In genomic region chr1:198300451-198300850, GRCh38 we compare ENCODE assay signal across 26 cellular contexts.
"Had no signal": no experiment of that assay in that cellular context is flagged by ENCODE, and none has a peak within 500 bp of the region (broad histone marks: within the 10 kb centered on the region; RNA-seq: fewer than 3 reads in every experiment).

No MANE protein-coding gene starts in this region.

- H3K9me3 Mint-ChIP-seq: activated CD4-positive, alpha-beta T cell treated with anti-CD3 and anti-CD28 coated beads, Interleukin-2, amount 10 ng/mL, durations not matched to agents 7 days and 5 days; activated naive CD4-positive, alpha-beta T cell treated with anti-CD3 and anti-CD28 coated beads for 36 hours; activated naive CD8-positive, alpha-beta T cell treated with anti-CD3 and anti-CD28 coated beads for 36 hours; activated T-helper 17 cell treated with anti-CD3 and anti-CD28 coated beads, Interleukin-2, amount 50 U/mL, for 72 hours; T-cell had no signal

- H3K9me3 ChIP-seq: adrenal gland, SJSA1 had no signal

- H3K27ac Mint-ChIP-seq: activated CD4-positive, alpha-beta memory T cell treated with anti-CD3 and anti-CD28 coated beads, Interleukin-2, amount 10 ng/mL, durations not matched to agents 7 days and 5 days; activated CD4-positive, alpha-beta T cell treated with anti-CD3 and anti-CD28 coated beads, Interleukin-2, amount 10 ng/mL, durations not matched to agents 7 days and 5 days; activated naive CD4-positive, alpha-beta T cell treated with anti-CD3 and anti-CD28 coated beads for 36 hours; activated naive CD8-positive, alpha-beta T cell treated with anti-CD3 and anti-CD28 coated beads for 36 hours; activated T-helper 17 cell treated with anti-CD3 and anti-CD28 coated beads, Interleukin-2, amount 50 U/mL, for 72 hours; T-cell had no signal

- H3K4me1 Mint-ChIP-seq: activated CD4-positive, alpha-beta memory T cell treated with anti-CD3 and anti-CD28 coated beads, Interleukin-2, amount 10 ng/mL, durations not matched to agents 7 days and 5 days had no signal

- DNase-seq: activated CD4-positive, alpha-beta memory T cell treated with anti-CD3 and anti-CD28 coated beads, Interleukin-2, amount 10 ng/mL, durations not matched to agents 7 days and 5 days; activated CD4-positive, alpha-beta T cell treated with anti-CD3 and anti-CD28 coated beads, Interleukin-2, amount 10 ng/mL, durations not matched to agents 7 days and 5 days; activated CD4-positive, CD25-positive, alpha-beta regulatory T cell; activated gamma-delta T cell; activated naive CD4-positive, alpha-beta T cell treated with anti-CD3 and anti-CD28 coated beads for 36 hours; activated naive CD8-positive, alpha-beta T cell treated with anti-CD3 and anti-CD28 coated beads for 36 hours; activated T-cell treated with anti-CD3 and anti-CD28 coated beads for 4 hours; activated T-cell treated with anti-CD3 and anti-CD28 coated beads, Interleukin-2, amount 50 U/mL, for 48 hours; adrenal gland; anterior cingulate cortex; cerebellar nuclear complex; KG1; NCI-H1092 treated with DMSO at 0.1 percent for 48 hours; NCI-H1417 treated with DMSO at 0.1 percent for 48 hours; NCI-H1694 treated with DMSO at 0.1 percent for 48 hours; NCI-H2029 treated with DMSO at 0.1 percent for 48 hours; NCI-H345; NCI-H510A; NCI-H526 treated with DMSO at 0.1 percent for 48 hours; PC-3; SHP77; T-cell; T-helper 2 cell; T1000 had no signal

- H3K27me3 Mint-ChIP-seq: activated CD4-positive, alpha-beta memory T cell treated with anti-CD3 and anti-CD28 coated beads, Interleukin-2, amount 10 ng/mL, durations not matched to agents 7 days and 5 days; activated CD4-positive, alpha-beta T cell treated with anti-CD3 and anti-CD28 coated beads, Interleukin-2, amount 10 ng/mL, durations not matched to agents 7 days and 5 days; activated naive CD8-positive, alpha-beta T cell treated with anti-CD3 and anti-CD28 coated beads for 36 hours; activated T-helper 17 cell treated with anti-CD3 and anti-CD28 coated beads, Interleukin-2, amount 50 U/mL, for 72 hours; T-cell had no signal

- ATAC-seq: activated T-helper 17 cell treated with anti-CD3 and anti-CD28 coated beads, Interleukin-2, amount 50 U/mL, for 72 hours; PC-3; T-cell had no signal

- H3K4me1 ChIP-seq: SJSA1 had no signal

- H3K27me3 ChIP-seq: adrenal gland, SJSA1 had no signal

- H3K4me3 Mint-ChIP-seq: activated CD4-positive, alpha-beta memory T cell treated with anti-CD3 and anti-CD28 coated beads, Interleukin-2, amount 10 ng/mL, durations not matched to agents 7 days and 5 days; activated CD4-positive, alpha-beta T cell treated with anti-CD3 and anti-CD28 coated beads, Interleukin-2, amount 10 ng/mL, durations not matched to agents 7 days and 5 days; activated naive CD4-positive, alpha-beta T cell treated with anti-CD3 and anti-CD28 coated beads for 36 hours; activated naive CD8-positive, alpha-beta T cell treated with anti-CD3 and anti-CD28 coated beads for 36 hours; activated T-helper 17 cell treated with anti-CD3 and anti-CD28 coated beads, Interleukin-2, amount 50 U/mL, for 72 hours; T-cell had no signal

- H3K4me3 ChIP-seq: adrenal gland, SJSA1 had no signal

- H3K27ac ChIP-seq: adrenal gland, SJSA1 had no signal
